ENCODE assay signal across 11 cellular contexts in the genomic region with DNA sequence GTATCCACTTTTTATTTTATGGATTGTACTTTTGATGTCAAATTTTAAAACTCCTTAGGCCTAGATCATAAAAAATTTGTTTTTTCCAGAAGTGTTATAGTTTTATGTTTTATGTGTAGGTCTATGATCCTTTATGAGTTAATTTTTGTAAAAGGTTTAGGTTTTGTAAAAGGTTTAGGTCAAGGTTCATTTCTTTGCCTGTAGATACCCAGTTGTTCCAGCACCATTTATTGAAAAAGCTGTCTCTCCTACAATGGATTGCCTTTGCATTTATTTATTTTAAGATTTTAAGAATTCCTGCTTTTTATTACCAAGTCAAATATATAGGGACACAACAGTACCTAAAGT. TPM values are rescaled to one million over a fixed set of nuclear protein-coding genes. Genes with fewer than 3 reads are reported as not detected.
DNase-seq lines count a peak whose midpoint lies in the region; ATAC-seq and TF ChIP-seq lines count a peak whose summit lies in the region.
"Had no signal": no experiment of that assay in that cellular context is flagged by ENCODE, and none has a peak within 500 bp of the region (broad histone marks: within the 10 kb centered on the region; RNA-seq: fewer than 3 reads in every experiment).

No MANE protein-coding gene starts in this region.

- ATAC-seq in heart left ventricle (no peak), Right ventricle myocardium inferior (no peak)

- H3K4me3 ChIP-seq in heart left ventricle, result no peak overlapping the region
- H3K4me3 ChIP-seq in neuron (ENCODE audit: low read length), result peak overlapping the region; percentile 23
- H3K4me3 ChIP-seq in uterus, result no peak overlapping the region
- H3K4me3 ChIP-seq in tibial artery, result no peak overlapping the region

- no peak for DNase-seq in heart left ventricle
- no peak for DNase-seq in Right ventricle myocardium inferior (ENCODE audit: missing footprints)
- DNase-seq in caudate nucleus (lab: John Stamatoyannopoulos, UW), result no peak
- no peak for DNase-seq in uterus
- DNase-seq in COLO668 (lab: John Stamatoyannopoulos, UW; ENCODE audit: unreplicated experiment), result no peak
- DNase-seq in central memory CD4-positive, alpha-beta T cell, result no peak
- DNase-seq in tibial artery, result no peak
- DNase-seq: activated naive CD4-positive, alpha-beta T cell treated with anti-CD3 and anti-CD28 coated beads, Interleukin-2, amount 50 U/mL, for 16 hours; H9; trophoblast cell had no signal

- no peaks in the 10 kb centered on the region for H3K36me3 ChIP-seq in heart left ventricle
- H3K36me3 ChIP-seq in neuron (ENCODE audit: insufficient read depth, low read length), result no peaks in the 10 kb centered on the region
- H3K36me3 ChIP-seq in uterus, result no peaks in the 10 kb centered on the region
- no peaks in the 10 kb centered on the region for H3K36me3 ChIP-seq in tibial artery

- intact Hi-C loops in heart left ventricle (cut with DNase I) (loop anchor here in 2 of 10 donors (5.0 kb wide), 2 partner anchors 69 to 84 kb away; no protein-coding TSS in a partner anchor), Right ventricle myocardium inferior (cut with DNase I) (loop anchor here (5.0 kb wide), 2 partner anchors 44 to 59 kb away; no protein-coding TSS in a partner anchor), uterus (cut with DNase I; ENCODE audit: low total_unique reads) (no loop called here), tibial artery (cut with DNase I; ENCODE audit: low total_unique reads) (no loop called here)

- no peak for TF ChIP-seq CTCF in heart left ventricle (IDR thresholded peaks at IDR 0.05)
- TF ChIP-seq CTCF in uterus (IDR thresholded peaks at IDR 0.05), result no peak
- no peak for TF ChIP-seq CTCF in tibial artery (IDR thresholded peaks at IDR 0.05)

- H3K9me3 ChIP-seq in heart left ventricle, result peaks cover 0 to 4% (median 0%) of the 10 kb centered on the region in 12 donors
- H3K9me3 ChIP-seq in neuron (ENCODE audit: low read length), result peaks cover 6% of the 10 kb centered on the region
- no peaks in the 10 kb centered on the region for H3K9me3 ChIP-seq in uterus
- no peaks in the 10 kb centered on the region for H3K9me3 ChIP-seq in tibial artery

- H2AFZ ChIP-seq in neuron (ENCODE audit: low read depth, low read length), result no peak overlapping the region

- H3K27ac ChIP-seq in heart left ventricle, result peak overlapping the region in 11 of 12 donors; percentile 6 to 91 (median 82)
- peak overlapping the region; percentile 56 for H3K27ac ChIP-seq in caudate nucleus (ENCODE audit: low read depth, low read length)
- peak overlapping the region; percentile 78 to 81 for H3K27ac ChIP-seq in uterus
- H3K27ac ChIP-seq in tibial artery, result no peak overlapping the region

- TF ChIP-seq POLR2A in heart left ventricle (IDR thresholded peaks at IDR 0.05), result no peak
- no peak for TF ChIP-seq POLR2A in uterus (IDR thresholded peaks at IDR 0.05)

- peaks cover 0 to 4% (median 0%) of the 10 kb centered on the region in 9 donors for H3K27me3 ChIP-seq in heart left ventricle
- no peaks in the 10 kb centered on the region for H3K27me3 ChIP-seq in neuron (ENCODE audit: insufficient read depth, low read length)
- no peaks in the 10 kb centered on the region for H3K27me3 ChIP-seq in uterus
- peaks cover 0 to 14% of the 10 kb centered on the region in 2 donors for H3K27me3 ChIP-seq in tibial artery

- H3K4me1 ChIP-seq in heart left ventricle, result peaks cover 0 to 28% (median 16%) of the 10 kb centered on the region in 12 donors
- H3K4me1 ChIP-seq in neuron (ENCODE audit: insufficient read depth, low read length), result peaks cover 45% of the 10 kb centered on the region
- peaks cover 0 to 6% of the 10 kb centered on the region in 2 donors for H3K4me1 ChIP-seq in uterus
- H3K4me1 ChIP-seq in tibial artery, result peaks cover 0 to 10% (median 4%) of the 10 kb centered on the region in 4 donors

RNA-seq across cellular contexts. Expression of gene E2F6, which starts 32.1 kb away (rescaled TPM):
- total RNA-seq in heart left ventricle (10 to 100 TPM; 12.6 to 20.4 (median 15.8) TPM), Right ventricle myocardium inferior (12.5 TPM), uterus (10 to 100 TPM; 10.2 to 25.0 (median 20.7) TPM)
- polyA plus RNA-seq in heart left ventricle, result 10 to 100 TPM in 1 of 2 donors, 1 to 10 TPM in 1; 8.7 to 14.6 TPM

RNA-seq across cellular contexts. Expression of gene GREB1, which starts 35.7 kb away (rescaled TPM):
- 10 to 100 TPM in 1 of 9 donors, 1 to 10 TPM in 8; 3.1 to 11.5 (median 5.7) TPM for total RNA-seq in heart left ventricle
- polyA plus RNA-seq in heart left ventricle, result 1 to 10 TPM; 1.4 to 4.0 TPM
- 11.4 TPM for total RNA-seq in Right ventricle myocardium inferior
- total RNA-seq in uterus, result 100 to 1,000 TPM in 2 of 4 donors, 10 to 100 TPM in 2; 20.3 to 166 (median 78.8) TPM

Comparison
In these comparisons a context has a peak if more than half of its experiments do, and no peak if none do; other contexts are left out.
1. H3K27ac ChIP-seq: peak in heart left ventricle (11 of 12), caudate nucleus (single experiment) and uterus (2 of 2); none in tibial artery (0 of 2).